Comparison of ENCODE assay signal across 1 cellular context in the genomic region with DNA sequence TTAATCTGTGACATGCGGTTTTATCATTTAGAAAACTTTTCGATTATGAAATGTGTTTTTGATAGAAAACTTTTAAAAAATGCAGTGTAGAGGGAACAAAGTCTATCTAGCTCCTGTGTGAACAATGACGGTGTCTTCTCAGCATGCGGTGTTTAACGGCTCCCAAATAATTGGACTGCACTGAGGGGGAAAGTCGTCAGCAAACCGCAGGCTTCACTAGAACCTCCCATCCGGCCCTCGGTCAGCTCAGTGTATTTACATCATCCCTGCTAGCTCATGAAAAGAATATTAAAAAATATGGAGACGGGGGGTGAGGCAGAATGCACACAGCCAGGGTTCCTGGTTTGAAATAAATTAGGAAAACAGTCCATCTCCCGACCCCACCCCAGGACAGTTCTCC.
TF ChIP-seq lines count a peak whose summit lies in the region.

No MANE protein-coding gene starts in this region.

TF ChIP-seq in IMR-90, 13 proteins besides CTCF, POLR2A, EP300 and RAD21:
- TF ChIP-seq ELK1 (IDR thresholded peaks at IDR 0.05; ENCODE audit: borderline replicate concordance, low read depth, low read length) = no peak
- no peak for TF ChIP-seq NFE2L2 (IDR thresholded peaks at IDR 0.05; ENCODE audit: low read depth, low read length)
- no peak for TF ChIP-seq MAZ (IDR thresholded peaks at IDR 0.05; ENCODE audit: borderline replicate concordance, low read depth, low read length)
- no peak for TF ChIP-seq CEBPB (IDR thresholded peaks at IDR 0.05; ENCODE audit: low read depth, low read length)
- no peak for TF ChIP-seq RCOR1 (IDR thresholded peaks at IDR 0.05; ENCODE audit: insufficient replicate concordance, low read length)
- TF ChIP-seq CHD1 (IDR thresholded peaks at IDR 0.05; ENCODE audit: low read depth, low read length) = no peak
- TF ChIP-seq BHLHE40 (IDR thresholded peaks at IDR 0.05; ENCODE audit: low read depth, low read length) = no peak
- TF ChIP-seq RFX5 (IDR thresholded peaks at IDR 0.05; ENCODE audit: low read depth, low read length) = no peak
- TF ChIP-seq FOS (IDR thresholded peaks at IDR 0.05; ENCODE audit: low read depth, low read length) = no peak
- no peak for TF ChIP-seq USF2 (IDR thresholded peaks at IDR 0.05; ENCODE audit: low read depth, low read length)
- TF ChIP-seq SMC3 (IDR thresholded peaks at IDR 0.05; ENCODE audit: low read depth, low read length) = no peak
- TF ChIP-seq MAFK (IDR thresholded peaks at IDR 0.05; ENCODE audit: low read depth, low read length) = no peak
- TF ChIP-seq MXI1 (IDR thresholded peaks at IDR 0.05; ENCODE audit: borderline replicate concordance, low read depth, low read length) = no peak
